In the genomic region with DNA sequence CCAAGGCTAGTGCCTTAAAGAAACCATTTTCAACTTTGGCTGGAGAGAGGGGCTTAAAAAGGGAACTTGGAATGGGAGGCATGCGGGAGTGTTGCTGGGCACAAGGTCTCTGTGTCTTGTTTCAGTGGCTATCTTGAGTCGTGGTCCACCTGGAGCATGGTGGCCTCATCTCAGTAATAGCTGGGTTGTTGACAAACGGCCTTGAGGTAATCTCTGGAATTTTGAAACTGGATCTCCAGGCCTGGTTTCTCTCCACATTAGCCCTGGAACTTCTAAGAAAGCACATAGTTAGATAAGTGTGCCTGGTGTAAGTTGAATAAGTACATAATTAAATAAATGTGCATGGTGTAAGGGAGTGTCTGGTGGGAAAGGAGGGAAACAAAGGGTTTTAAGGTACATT, we compare ENCODE assay signal across 20 cellular contexts.
A peak's percentile ranks its signal among the peaks of the same experiment; 100 is the strongest.
DNase-seq lines count a peak whose midpoint lies in the region; TF ChIP-seq lines count a peak whose summit lies in the region.
"Had no signal": no experiment of that assay in that cellular context is flagged by ENCODE, and none has a peak within 500 bp of the region (broad histone marks: within the 10 kb centered on the region; RNA-seq: fewer than 3 reads in every experiment).

No MANE protein-coding gene starts in this region.

- POLR2A ChIA-PET in Caco-2 (lab: Charles Lee), result no interaction called here

- H3K4me1 Mint-ChIP-seq in Caco-2 (ENCODE audit: low read depth, unreplicated experiment) (peaks cover 11% of the 10 kb centered on the region), nephron progenitor cell (no peaks in the 10 kb centered on the region)
- no peaks in the 10 kb centered on the region for H3K4me1 Mint-ChIP-seq in activated T-cell treated with anti-CD3 and anti-CD28 coated beads, Interleukin-2, amount 50 U/mL, for 24 hours (ENCODE audit: low read depth)
- H3K4me1 Mint-ChIP-seq: CD4-positive, CD25-positive, alpha-beta regulatory T cell had no signal

- H3K9me3 Mint-ChIP-seq in Caco-2 (ENCODE audit: unreplicated experiment) (peaks cover 11% of the 10 kb centered on the region), nephron progenitor cell (peaks cover 2% of the 10 kb centered on the region)
- H3K9me3 Mint-ChIP-seq in activated T-cell treated with anti-CD3 and anti-CD28 coated beads, Interleukin-2, amount 50 U/mL, for 24 hours, result no peaks in the 10 kb centered on the region

- CTCF ChIA-PET in Caco-2 (lab: Charles Lee), result no interaction called here

- H3K27me3 ChIP-seq in Caco-2 (replicated peaks; ENCODE audit: control insufficient read depth, insufficient read depth, low read length) (no peaks in the 10 kb centered on the region), hepatocyte (no peaks in the 10 kb centered on the region), HAP-1 (ENCODE audit: low read depth) (no peaks in the 10 kb centered on the region)
- H3K27me3 ChIP-seq: BE2C, MG63 had no signal

- H3K4me3 Mint-ChIP-seq in Caco-2 (ENCODE audit: unreplicated experiment) (peak overlapping the region; percentile 15), nephron progenitor cell (no peak overlapping the region)
- no peak overlapping the region for H3K4me3 Mint-ChIP-seq in activated T-cell treated with anti-CD3 and anti-CD28 coated beads, Interleukin-2, amount 50 U/mL, for 24 hours
- H3K4me3 Mint-ChIP-seq: CD4-positive, CD25-positive, alpha-beta regulatory T cell had no signal

- no peaks in the 10 kb centered on the region for H3K9me3 ChIP-seq in Caco-2
- H3K9me3 ChIP-seq in hepatocyte (ENCODE audit: low read depth), result no peaks in the 10 kb centered on the region
- no peaks in the 10 kb centered on the region for H3K9me3 ChIP-seq in HAP-1
- H3K9me3 ChIP-seq: BE2C, MG63 had no signal

- H3K36me3 Mint-ChIP-seq in Caco-2 (ENCODE audit: insufficient read depth, unreplicated experiment) (peaks cover 6% of the 10 kb centered on the region), nephron progenitor cell (ENCODE audit: low read depth) (peaks cover 74% of the 10 kb centered on the region)
- peaks cover 2% of the 10 kb centered on the region for H3K36me3 Mint-ChIP-seq in activated T-cell treated with anti-CD3 and anti-CD28 coated beads, Interleukin-2, amount 50 U/mL, for 24 hours (ENCODE audit: low read depth)

- no TSS peak for BruUV-seq in Caco-2 (replicated peaks; lab: Mats Ljungman, UMichigan)

- H3K4me3 ChIP-seq in Caco-2 (ENCODE audit: low read depth, low read length), result no peak overlapping the region
- no peak overlapping the region for H3K4me3 ChIP-seq in hepatocyte
- no peak overlapping the region for H3K4me3 ChIP-seq in HAP-1
- H3K4me3 ChIP-seq: MG63 had no signal

- DNase-seq in Caco-2 (peak; percentile 44 to 59), SK-N-DZ (ENCODE audit: low spot score) (peak; percentile 34), hepatocyte (ENCODE audit: low spot score) (peak; percentile 12), nephron progenitor cell (no peak), cerebellum (ENCODE audit: low spot score) (no peak), DMS79 (lab: John Stamatoyannopoulos, UW) (no peak), HAP-1 (ENCODE audit: low spot score in 2 of 2) (no peak)
- no peak for DNase-seq in activated T-cell treated with anti-CD3 and anti-CD28 coated beads, Interleukin-2, amount 50 U/mL, for 24 hours
- DNase-seq: BE2C; Calu3; CD4-positive, CD25-positive, alpha-beta regulatory T cell; EL; Kasumi-1; MG63; NCI-H1048; NCI-H1436 treated with DMSO at 0.1 percent for 48 hours; NCI-H2029; NCI-H345; NCI-H526 had no signal

- H3K4me1 ChIP-seq in Caco-2 (peaks cover 10% of the 10 kb centered on the region; the same call in 1 of the 2 replicates), hepatocyte (ENCODE audit: insufficient read depth) (no peaks in the 10 kb centered on the region), HAP-1 (no peaks in the 10 kb centered on the region)
- H3K4me1 ChIP-seq: BE2C had no signal

- peak overlapping the region; percentile 49 for H3K4me2 ChIP-seq in hepatocyte

- in situ Hi-C loops in HAP-1 (cut with MboI; ENCODE audit: low sequenced_read_pairs), result no loop called here

- peak overlapping the region; percentile 20 for H3K27ac ChIP-seq in hepatocyte
- H3K27ac ChIP-seq: HL-60 had no signal

- WGBS in hepatocyte (ENCODE audit: low lambda C conversion rate, missing lambda C conversion rate), result 18% methylated on average over 3 of the region's 3 CpGs

- peak overlapping the region; percentile 34 for H3K27ac Mint-ChIP-seq in Caco-2 (ENCODE audit: unreplicated experiment)
- H3K27ac Mint-ChIP-seq in nephron progenitor cell, result peak overlapping the region; percentile 50
- H3K27ac Mint-ChIP-seq in activated T-cell treated with anti-CD3 and anti-CD28 coated beads, Interleukin-2, amount 50 U/mL, for 24 hours, result no peak overlapping the region
- H3K27ac Mint-ChIP-seq: CD4-positive, CD25-positive, alpha-beta regulatory T cell had no signal

- H3K27me3 Mint-ChIP-seq in Caco-2 (ENCODE audit: insufficient read depth, unreplicated experiment), result no peaks in the 10 kb centered on the region
- H3K27me3 Mint-ChIP-seq in nephron progenitor cell (ENCODE audit: low read depth, poor library complexity), result no peaks in the 10 kb centered on the region
- no peaks in the 10 kb centered on the region for H3K27me3 Mint-ChIP-seq in activated T-cell treated with anti-CD3 and anti-CD28 coated beads, Interleukin-2, amount 50 U/mL, for 24 hours

- H2AFZ ChIP-seq in hepatocyte, result no peak overlapping the region

- H3K9me2 ChIP-seq in hepatocyte (replicated peaks; ENCODE audit: insufficient read depth), result no peaks in the 10 kb centered on the region

- no peaks in the 10 kb centered on the region for H3K36me3 ChIP-seq in Caco-2 (ENCODE audit: control insufficient read depth, insufficient read depth, low read length)
- no peaks in the 10 kb centered on the region for H3K36me3 ChIP-seq in hepatocyte (replicated peaks; ENCODE audit: insufficient read depth, low read depth)
- H3K36me3 ChIP-seq in HAP-1 (replicated peaks), result no peaks in the 10 kb centered on the region
- H3K36me3 ChIP-seq: BE2C, MG63 had no signal

- intact Hi-C loops in Caco-2 (cut with micrococcal nuclease; ENCODE audit: unreplicated experiment), result no loop called here

- no peaks in the 10 kb centered on the region for H4K20me1 ChIP-seq in hepatocyte (ENCODE audit: insufficient read depth, poor library complexity, severe bottlenecking)

- no peaks in the 10 kb centered on the region for H3K79me2 ChIP-seq in hepatocyte

- TF ChIP-seq CTCF in Caco-2 (IDR thresholded peaks at IDR 0.05; ENCODE audit: insufficient read depth in 1 of 2, low read depth in 1 of 2, low read length in 1 of 2, severe bottlenecking in 1 of 2, unreplicated experiment in 1 of 2), result no peak
- no peak for TF ChIP-seq CTCF in hepatocyte (IDR thresholded peaks at IDR 0.05; ENCODE audit: poor library complexity)
- no peak for TF ChIP-seq CTCF in nephron progenitor cell (IDR thresholded peaks at IDR 0.05)

Comparison
In these comparisons a context has a peak if more than half of its experiments do, and no peak if none do; other contexts are left out.
1. DNase-seq: peak in Caco-2 (2 of 2), SK-N-DZ (single experiment) and hepatocyte (single experiment); none in nephron progenitor cell (single experiment), cerebellum (single experiment), DMS79 (single experiment), HAP-1 (0 of 2) and activated T-cell treated with anti-CD3 and anti-CD28 coated beads, Interleukin-2, amount 50 U/mL, for 24 hours (single experiment).